25 cellular contexts compared by ENCODE assay signal in genomic region chr4:26900765-26901164, GRCh38. TPM values are rescaled to one million over a fixed set of nuclear protein-coding genes. Genes with fewer than 3 reads are reported as not detected.
A peak's percentile ranks its signal among the peaks of the same experiment; 100 is the strongest.
DNase-seq lines count a peak whose midpoint lies in the region; ATAC-seq and TF ChIP-seq lines count a peak whose summit lies in the region.
"Had no signal": no experiment of that assay in that cellular context is flagged by ENCODE, and none has a peak within 500 bp of the region (broad histone marks: within the 10 kb centered on the region; RNA-seq: fewer than 3 reads in every experiment).

No MANE protein-coding gene starts in this region.

- no CpG with 5 or more reads among the region's 2 CpGs for WGBS in neuronal stem cell (ENCODE audit: extremely low coverage in 2 of 2, insufficient read length in 2 of 2, insufficient replicate concordance in 1 of 2), 2 donors

- peak overlapping the region; percentile 0 for H3K4me3 Mint-ChIP-seq in activated naive CD8-positive, alpha-beta T cell treated with anti-CD3 and anti-CD28 coated beads, Interleukin-2, amount 10 ng/mL, durations not matched to agents 7 days and 5 days
- H3K4me3 Mint-ChIP-seq in activated naive CD8-positive, alpha-beta T cell treated with anti-CD3 and anti-CD28 coated beads for 36 hours, result no peak overlapping the region
- peak overlapping the region; percentile 52 for H3K4me3 Mint-ChIP-seq in T-helper 17 cell
- no peak overlapping the region for H3K4me3 Mint-ChIP-seq in glutamatergic neuron (ENCODE audit: unreplicated experiment)
- H3K4me3 Mint-ChIP-seq: activated T-helper 17 cell treated with anti-CD3 and anti-CD28 coated beads, Interleukin-2, amount 50 U/mL, for 72 hours; endodermal cell had no signal

- no peak overlapping the region for H2AK5ac ChIP-seq in neuronal stem cell (ENCODE audit: low read depth, low read length)

- no peak overlapping the region for H3K4me3 ChIP-seq in neuronal stem cell (ENCODE audit: low read length in 2 of 2)
- H3K4me3 ChIP-seq: A549, esophagus squamous epithelium had no signal

- no peak overlapping the region for H3K4ac ChIP-seq in neuronal stem cell (ENCODE audit: low read length)

- intact Hi-C loops in head of caudate nucleus (cut with DNase I), result no loop called here

- H3K36me3 Mint-ChIP-seq in activated naive CD8-positive, alpha-beta T cell treated with anti-CD3 and anti-CD28 coated beads, Interleukin-2, amount 10 ng/mL, durations not matched to agents 7 days and 5 days, result peaks cover 32% of the 10 kb centered on the region
- peaks cover 35% of the 10 kb centered on the region for H3K36me3 Mint-ChIP-seq in activated naive CD8-positive, alpha-beta T cell treated with anti-CD3 and anti-CD28 coated beads for 36 hours
- H3K36me3 Mint-ChIP-seq in T-helper 17 cell (ENCODE audit: low read depth) (peaks cover 5% of the 10 kb centered on the region), glutamatergic neuron (ENCODE audit: unreplicated experiment) (no peaks in the 10 kb centered on the region)

- H3K79me1 ChIP-seq in neuronal stem cell (ENCODE audit: low read depth, low read length), result no peaks in the 10 kb centered on the region

- H3K4me1 Mint-ChIP-seq in activated naive CD8-positive, alpha-beta T cell treated with anti-CD3 and anti-CD28 coated beads, Interleukin-2, amount 10 ng/mL, durations not matched to agents 7 days and 5 days, result peaks cover 54% of the 10 kb centered on the region
- peaks cover 63% of the 10 kb centered on the region for H3K4me1 Mint-ChIP-seq in activated naive CD8-positive, alpha-beta T cell treated with anti-CD3 and anti-CD28 coated beads for 36 hours
- H3K4me1 Mint-ChIP-seq in T-helper 17 cell (peaks cover 48% of the 10 kb centered on the region), glutamatergic neuron (ENCODE audit: low read depth, unreplicated experiment) (peaks cover 32% of the 10 kb centered on the region)

- no peak for TF ChIP-seq CTCF in glutamatergic neuron (IDR thresholded peaks at IDR 0.05; ENCODE audit: partially characterized antibody, unreplicated experiment)

- H2AFZ ChIP-seq in neuronal stem cell (ENCODE audit: low read length), result peak overlapping the region; percentile 46

- peaks cover 2% of the 10 kb centered on the region for H3K9me3 Mint-ChIP-seq in activated naive CD8-positive, alpha-beta T cell treated with anti-CD3 and anti-CD28 coated beads, Interleukin-2, amount 10 ng/mL, durations not matched to agents 7 days and 5 days
- H3K9me3 Mint-ChIP-seq in activated naive CD8-positive, alpha-beta T cell treated with anti-CD3 and anti-CD28 coated beads for 36 hours, result no peaks in the 10 kb centered on the region
- no peaks in the 10 kb centered on the region for H3K9me3 Mint-ChIP-seq in glutamatergic neuron (ENCODE audit: unreplicated experiment)
- H3K9me3 Mint-ChIP-seq: activated T-helper 17 cell treated with anti-CD3 and anti-CD28 coated beads, Interleukin-2, amount 50 U/mL, for 72 hours; endodermal cell; T-helper 2 cell treated with Interferon-gamma antibody and Interleukin-4, amounts not matched to agents 5 μg/mL and 100 μg/mL, for 36 hours had no signal

- no peak overlapping the region for H2BK15ac ChIP-seq in neuronal stem cell (ENCODE audit: low read length)

- H3K36me3 ChIP-seq in neuronal stem cell (replicated peaks in 1 of 2; ENCODE audit: control insufficient read depth in 2 of 2, insufficient read depth in 2 of 2, low read length in 2 of 2), result no peaks in the 10 kb centered on the region
- H3K36me3 ChIP-seq: esophagus squamous epithelium had no signal

- no peak overlapping the region for H2BK5ac ChIP-seq in neuronal stem cell (ENCODE audit: low read length)

- H3K9ac ChIP-seq in neuronal stem cell (ENCODE audit: low read depth, low read length, poor library complexity), result no peak overlapping the region
- H3K9ac ChIP-seq: KMS-11, SK-N-SH had no signal

- H3K27me3 ChIP-seq in neuronal stem cell (ENCODE audit: control insufficient read depth in 3 of 3, insufficient read depth in 3 of 3, low read depth in 1 of 3, low read length in 3 of 3), result no peaks in the 10 kb centered on the region
- H3K27me3 ChIP-seq: esophagus squamous epithelium had no signal

- POLR2A ChIA-PET in activated naive CD8-positive, alpha-beta T cell treated with anti-CD3 and anti-CD28 coated beads, Interleukin-2, amount 10 ng/mL, durations not matched to agents 7 days and 5 days (lab: Charles Lee), result interaction anchor here (0.8 to 1.9 kb wide), 3 partner anchors 16 to 43 kb away, joined by 3 to 8 read pairs (median 3); partner anchors contain the start of gene STIM2

- DNase-seq in activated naive CD8-positive, alpha-beta T cell treated with anti-CD3 and anti-CD28 coated beads, Interleukin-2, amount 10 ng/mL, durations not matched to agents 7 days and 5 days, result no peak
- no peak for DNase-seq in activated naive CD8-positive, alpha-beta T cell treated with anti-CD3 and anti-CD28 coated beads for 36 hours
- DNase-seq in T-helper 17 cell (no peak), glutamatergic neuron (no peak), neuronal stem cell (ENCODE audit: low spot score) (no peak), SKM-1 treated with dmso at 0.1 percent for 144 hours (lab: John Stamatoyannopoulos, UW; ENCODE audit: unreplicated experiment) (no peak), head of caudate nucleus (no peak)
- DNase-seq: activated CD4-positive, alpha-beta T cell treated with anti-CD3 and anti-CD28 coated beads, Interleukin-2, amount 50 U/mL, for 1 hour; caudate nucleus; cortex of kidney; endodermal cell; esophagus squamous epithelium; left colon; mesenchymal stem cell; NCI-H446 treated with DMSO at 0.1 percent for 48 hours; SK-N-SH; stimulated activated CD8-positive, alpha-beta memory T cell treated with anti-CD3 and anti-CD28 coated beads, Interleukin-4, amount 100 ng/mL, for 48 hours; trophoblast cell had no signal

- H3K4me1 ChIP-seq in neuronal stem cell (ENCODE audit: control insufficient read depth in 2 of 2, insufficient read depth in 1 of 2, low read depth in 1 of 2, low read length in 2 of 2), result peaks cover 5% of the 10 kb centered on the region in 2 donors
- H3K4me1 ChIP-seq: A549 had no signal

- H2BK120ac ChIP-seq in neuronal stem cell (ENCODE audit: low read depth, low read length), result no peak overlapping the region

- no peak for ATAC-seq in activated naive CD8-positive, alpha-beta T cell treated with anti-CD3 and anti-CD28 coated beads, Interleukin-2, amount 10 ng/mL, durations not matched to agents 7 days and 5 days (ENCODE audit: low read depth)
- ATAC-seq in T-helper 17 cell, result no peak
- ATAC-seq in GM21423 (IDR thresholded peaks at IDR 0.05; ENCODE audit: unreplicated experiment), result no peak
- ATAC-seq: A549; activated naive CD4-positive, alpha-beta T cell treated with anti-CD3 and anti-CD28 coated beads, Interleukin-2, amount 50 U/mL, for 72 hours; activated T-helper 17 cell treated with anti-CD3 and anti-CD28 coated beads, Interleukin-2, amount 50 U/mL, for 72 hours had no signal

- H4K91ac ChIP-seq in neuronal stem cell (ENCODE audit: low read depth, low read length, poor library complexity), result no peak overlapping the region

- no peak overlapping the region for H3K27ac Mint-ChIP-seq in activated naive CD8-positive, alpha-beta T cell treated with anti-CD3 and anti-CD28 coated beads, Interleukin-2, amount 10 ng/mL, durations not matched to agents 7 days and 5 days
- no peak overlapping the region for H3K27ac Mint-ChIP-seq in activated naive CD8-positive, alpha-beta T cell treated with anti-CD3 and anti-CD28 coated beads for 36 hours
- H3K27ac Mint-ChIP-seq in T-helper 17 cell, result no peak overlapping the region
- H3K27ac Mint-ChIP-seq in glutamatergic neuron (ENCODE audit: unreplicated experiment), result peak overlapping the region; percentile 60
- H3K27ac Mint-ChIP-seq: endodermal cell; T-helper 2 cell treated with Interferon-gamma antibody and Interleukin-4, amounts not matched to agents 5 μg/mL and 100 μg/mL, for 36 hours had no signal

- H3K9me3 ChIP-seq in T-helper 17 cell (ENCODE audit: control insufficient read depth, low read length, poor library complexity, severe bottlenecking) (no peaks in the 10 kb centered on the region), neuronal stem cell (replicated peaks in 1 of 2; ENCODE audit: control insufficient read depth in 2 of 2, insufficient read depth in 1 of 2, low read depth in 1 of 2, low read length in 2 of 2) (peaks cover 0 to 3% of the 10 kb centered on the region in 2 donors)
- H3K9me3 ChIP-seq: A549, esophagus squamous epithelium, SK-N-SH had no signal

- no peaks in the 10 kb centered on the region for H3K27me3 Mint-ChIP-seq in activated naive CD8-positive, alpha-beta T cell treated with anti-CD3 and anti-CD28 coated beads, Interleukin-2, amount 10 ng/mL, durations not matched to agents 7 days and 5 days
- H3K27me3 Mint-ChIP-seq in activated naive CD8-positive, alpha-beta T cell treated with anti-CD3 and anti-CD28 coated beads for 36 hours, result no peaks in the 10 kb centered on the region
- H3K27me3 Mint-ChIP-seq in T-helper 17 cell (no peaks in the 10 kb centered on the region), glutamatergic neuron (ENCODE audit: unreplicated experiment) (no peaks in the 10 kb centered on the region)
- H3K27me3 Mint-ChIP-seq: activated T-helper 17 cell treated with anti-CD3 and anti-CD28 coated beads, Interleukin-2, amount 50 U/mL, for 72 hours had no signal

- H3K18ac ChIP-seq in neuronal stem cell (ENCODE audit: low read length), result no peak overlapping the region

- H3K4me2 ChIP-seq in neuronal stem cell (ENCODE audit: insufficient read depth, low read length, poor library complexity, severe bottlenecking), result no peak overlapping the region
- H3K4me2 ChIP-seq: A549, KMS-11, SK-N-SH had no signal

- no peak overlapping the region for H3K27ac ChIP-seq in neuronal stem cell (replicated peaks; ENCODE audit: low read length)
- H3K27ac ChIP-seq: A549, esophagus squamous epithelium, KMS-11, RWPE1 had no signal

- no peak overlapping the region for H3K14ac ChIP-seq in neuronal stem cell (ENCODE audit: low read length)

- H3K23ac ChIP-seq in neuronal stem cell (ENCODE audit: low read depth, low read length, poor library complexity), result no peak overlapping the region

- no peak overlapping the region for H2BK12ac ChIP-seq in neuronal stem cell (ENCODE audit: low read length)

- H4K8ac ChIP-seq in neuronal stem cell (ENCODE audit: low read depth, low read length), result no peak overlapping the region

RNA-seq across cellular contexts. Expression of gene STIM2, which starts 40.1 kb away (rescaled TPM):
- total RNA-seq in activated naive CD8-positive, alpha-beta T cell treated with anti-CD3 and anti-CD28 coated beads, Interleukin-2, amount 10 ng/mL, durations not matched to agents 7 days and 5 days, result 10 to 100 TPM; 70.2 to 75.2 TPM
- 10 to 100 TPM; 41.8 to 45.1 TPM for total RNA-seq in activated naive CD8-positive, alpha-beta T cell treated with anti-CD3 and anti-CD28 coated beads for 36 hours
- total RNA-seq in T-helper 17 cell (10 to 100 TPM; 70.1 to 73.4 TPM), glutamatergic neuron (ENCODE audit: unreplicated experiment) (28.2 TPM)
- 23.4 TPM for polyA plus RNA-seq in neuronal stem cell (2013, experiment 1 of 2)
- polyA plus RNA-seq in neuronal stem cell (2013, experiment 2 of 2), result 23.3 TPM

Comparison
In these comparisons a context has a peak if more than half of its experiments do, and no peak if none do; other contexts are left out.
1. H3K4me3 Mint-ChIP-seq: peak in activated naive CD8-positive, alpha-beta T cell treated with anti-CD3 and anti-CD28 coated beads, Interleukin-2, amount 10 ng/mL, durations not matched to agents 7 days and 5 days (single experiment) and T-helper 17 cell (single experiment); none in activated naive CD8-positive, alpha-beta T cell treated with anti-CD3 and anti-CD28 coated beads for 36 hours (single experiment) and glutamatergic neuron (single experiment).